8 cellular contexts compared by ENCODE assay signal in genomic region chr13:52012512-52012836, GRCh38. TPM values are rescaled to one million over a fixed set of nuclear protein-coding genes. Genes with fewer than 3 reads are reported as not detected.
DNase-seq lines count a peak whose midpoint lies in the region; ATAC-seq, FAIRE-seq and TF ChIP-seq lines count a peak whose summit lies in the region.

No MANE protein-coding gene starts in this region.

- no peak overlapping the region for H4K5ac ChIP-seq in H9 (ENCODE audit: insufficient read length, low read depth, low read length)

- peaks cover 25% of the 10 kb centered on the region for H3K27me3 Mint-ChIP-seq in H9 (ENCODE audit: low read depth)
- peaks cover 11 to 26% of the 10 kb centered on the region in 2 donors for H3K27me3 Mint-ChIP-seq in T-cell

- H3K9me3 Mint-ChIP-seq in H9, result peaks cover 6 to 8% of the 10 kb centered on the region in 2 experiments
- H3K9me3 Mint-ChIP-seq in T-cell, result no peaks in the 10 kb centered on the region

- H3K4me3 ChIP-seq in gastroesophageal sphincter (peak overlapping the region; percentile 49 to 85), small intestine (ENCODE audit: low read depth in 1 of 2, low read length in 2 of 2) (peak overlapping the region; percentile 82 to 86)

- no peak overlapping the region for H2BK12ac ChIP-seq in H9 (ENCODE audit: insufficient read length, low read depth, low read length)

- TF ChIP-seq EP300 in gastroesophageal sphincter (IDR thresholded peaks at IDR 0.05), result no peak

- no CpG with 5 or more reads among the region's 8 CpGs for WGBS in H9 (ENCODE audit: extremely low coverage, insufficient read length, low lambda C conversion rate)
- WGBS in gastroesophageal sphincter (ENCODE audit: low coverage in 1 of 2), 2 donors, result 0% methylated on average over 7 to 8 of the region's 8 CpGs
- 0 to 1% (median 0%) methylated on average over 8 of the region's 8 CpGs for WGBS in small intestine, 3 donors

- no peak overlapping the region for H2BK20ac ChIP-seq in H9 (ENCODE audit: low read depth, low read length, poor library complexity, severe bottlenecking)

- H3K4ac ChIP-seq in H9 (ENCODE audit: low read depth, low read length), result no peak overlapping the region

- H3K23ac ChIP-seq in H9 (ENCODE audit: insufficient read length, low read depth, low read length), result no peak overlapping the region

- peaks cover 0 to 23% of the 10 kb centered on the region in 2 donors for H3K36me3 ChIP-seq in gastroesophageal sphincter
- H3K36me3 ChIP-seq in small intestine (ENCODE audit: control insufficient read depth in 2 of 2, insufficient read depth in 2 of 2, low read length in 2 of 2), result peaks cover 0 to 2% of the 10 kb centered on the region in 2 donors

- H3K4me2 ChIP-seq in H9 (ENCODE audit: insufficient read depth, insufficient read length, low read length), result peak overlapping the region; percentile 79

- H3K9me3 ChIP-seq in H9 (ENCODE audit: control insufficient read depth, low read depth, low read length), result no peaks in the 10 kb centered on the region
- H3K9me3 ChIP-seq in gastroesophageal sphincter, result no peaks in the 10 kb centered on the region
- no peaks in the 10 kb centered on the region for H3K9me3 ChIP-seq in small intestine (ENCODE audit: control insufficient read depth, low read depth)

- H3K36me3 Mint-ChIP-seq in H9 (ENCODE audit: insufficient read depth in 1 of 3, low read depth in 3 of 3) (peaks cover 22 to 23% (median 23%) of the 10 kb centered on the region in 3 experiments), T-cell (peaks cover 7% of the 10 kb centered on the region)

- H3K18ac ChIP-seq in H9 (ENCODE audit: insufficient read length, low read depth, low read length), result peak overlapping the region; percentile 63

- H3K4me1 Mint-ChIP-seq in H9, result peaks cover 15 to 16% of the 10 kb centered on the region in 2 experiments; a peak in 3 of 4 replicates
- H3K4me1 Mint-ChIP-seq in T-cell, result peaks cover 34 to 43% (median 34%) of the 10 kb centered on the region in 3 donors

- CTCF ChIA-PET in T-cell (lab: Charles Lee), result interaction anchor here in 1 of 2 donors (0.8 to 2.4 kb wide), 4 partner anchors 10 to 438 kb away, joined by 3 to 8 read pairs (median 5); partner anchors contain the start of gene VPS36

- no peak overlapping the region for H2AK5ac ChIP-seq in H9 (ENCODE audit: insufficient read length, low read length)

- H2BK15ac ChIP-seq in H9 (ENCODE audit: low read depth, low read length), result no peak overlapping the region

- H3K27me3 ChIP-seq in H9 (ENCODE audit: insufficient read depth, low read length), result peaks cover 12% of the 10 kb centered on the region; the same call in 1 of the 2 replicates
- no peaks in the 10 kb centered on the region for H3K27me3 ChIP-seq in gastroesophageal sphincter
- H3K27me3 ChIP-seq in small intestine (ENCODE audit: control insufficient read depth in 2 of 2, insufficient read depth in 2 of 2, low read length in 2 of 2), result no peaks in the 10 kb centered on the region

- TF ChIP-seq POLR2A in gastroesophageal sphincter (IDR thresholded peaks at IDR 0.05), result no peak

- H3K4me3 Mint-ChIP-seq in H9 (peak overlapping the region; percentile 97 to 99), T-cell (peak overlapping the region; percentile 97 to 99 (median 97))

- peaks cover 8% of the 10 kb centered on the region for H3K23me2 ChIP-seq in H9 (ENCODE audit: insufficient read length, low read depth, low read length, poor library complexity, severe bottlenecking)

- peak overlapping the region; percentile 98 for H3K9ac ChIP-seq in H9 (ENCODE audit: extremely low read depth, insufficient read length, low read length)

- no peak overlapping the region for H4K91ac ChIP-seq in H9 (ENCODE audit: insufficient read length, low read depth, low read length)

- FAIRE-seq in small intestine (lab: Jason Lieb, UNC), result no peak

- H3K27ac Mint-ChIP-seq in H9, result peak overlapping the region; percentile 92 to 100 (median 99)
- H3K27ac Mint-ChIP-seq in T-cell, result peak overlapping the region; percentile 74 to 91

- TF ChIP-seq CTCF in H9 (conservative IDR thresholded peaks at IDR 0.05), result no peak
- TF ChIP-seq CTCF in gastroesophageal sphincter (IDR thresholded peaks at IDR 0.05), result no peak

- H3K79me1 ChIP-seq in H9 (ENCODE audit: insufficient read depth, low read depth, low read length, poor library complexity, severe bottlenecking), result peaks cover 2% of the 10 kb centered on the region

- H2AFZ ChIP-seq in H9 (ENCODE audit: low read length), result no peak overlapping the region

- no peak for DNase-seq in H9
- DNase-seq in T-cell, result no peak
- DNase-seq in small intestine, result no peak
- no peak for DNase-seq in SK-N-DZ (ENCODE audit: low spot score)
- DNase-seq in NCI-H526 (lab: John Stamatoyannopoulos, UW), result no peak

- no peak overlapping the region for H3K56ac ChIP-seq in H9 (ENCODE audit: insufficient read length, low read depth, low read length)

- H3K4me1 ChIP-seq in H9 (ENCODE audit: insufficient read depth, low read length), result no peaks in the 10 kb centered on the region
- H3K4me1 ChIP-seq in gastroesophageal sphincter, result peaks cover 3 to 40% (median 11%) of the 10 kb centered on the region in 3 donors
- no peaks in the 10 kb centered on the region for H3K4me1 ChIP-seq in small intestine (ENCODE audit: control insufficient read depth in 2 of 2, insufficient read depth in 1 of 2, low read depth in 1 of 2, low read length in 1 of 2)

- no peak overlapping the region for H3K27ac ChIP-seq in H9 (ENCODE audit: insufficient read length, low read depth, low read length)
- H3K27ac ChIP-seq in gastroesophageal sphincter, result peak overlapping the region; percentile 21 to 84 (median 65)
- peak overlapping the region in 1 of 2 donors; percentile 86 for H3K27ac ChIP-seq in small intestine (ENCODE audit: low read depth in 1 of 2, low read length in 1 of 2)

- H2BK120ac ChIP-seq in H9 (ENCODE audit: low read depth, low read length, poor library complexity, severe bottlenecking), result no peak overlapping the region

- POLR2A ChIA-PET in T-cell (lab: Charles Lee), result interaction anchor here (0.6 to 1.1 kb wide), 5 partner anchors 17 to 1937 kb away, joined by 3 to 4 read pairs (median 4); partner anchors contain the start of gene INTS6 (in 1 of the 2)

- H4K20me1 ChIP-seq in H9 (ENCODE audit: control insufficient read depth, insufficient read depth, insufficient read length), result no peaks in the 10 kb centered on the region

- H3K14ac ChIP-seq in H9 (ENCODE audit: insufficient read depth, low read length), result 0 out of 2 replicates have a peak overlapping the region, but pooled peaks have one; percentile 55

- no peak overlapping the region for H2BK5ac ChIP-seq in H9 (ENCODE audit: insufficient read length, low read length)

- H3K79me2 ChIP-seq in H9 (ENCODE audit: insufficient read depth, low read length), result peaks cover 12% of the 10 kb centered on the region; the same call in 1 of the 2 replicates

- no peak overlapping the region for H3T11ph ChIP-seq in H9 (ENCODE audit: low read length)

- ATAC-seq in T-cell (replicated peaks in 1 of 4) (no peak), gastroesophageal sphincter (no peak), HG03521 (IDR thresholded peaks at IDR 0.05; ENCODE audit: unreplicated experiment) (no peak), GM19452 (IDR thresholded peaks at IDR 0.05; ENCODE audit: unreplicated experiment) (no peak)

- H4K8ac ChIP-seq in H9 (replicated peaks; ENCODE audit: insufficient read length, low read depth, low read length), result no peak overlapping the region

RNA-seq across cellular contexts. Expression of gene ALG11, which starts 0.3 kb away (rescaled TPM):
- total RNA-seq in H9 (2021) (35.5 and 46.6 TPM in 2 replicates), T-cell (10 to 100 TPM; 19.2 to 36.5 (median 32.4) TPM), gastroesophageal sphincter (10 to 100 TPM; 15.2 to 21.9 (median 19.6) TPM)
- 1 to 10 TPM; 1.4 to 7.7 (median 2.2) TPM for polyA plus RNA-seq in small intestine
- 8.3 and 14.6 TPM in 2 replicates for polyA plus RNA-seq in SK-N-DZ (2014; cell fraction: cytosol; rRNA removed)
- 6.6 and 6.8 TPM in 2 replicates for polyA plus RNA-seq in SK-N-DZ (2014; cell fraction: nucleus; rRNA removed)

RNA-seq across cellular contexts. Expression of gene ATP7B, which starts 1.2 kb away (rescaled TPM):
- total RNA-seq in H9 (2021) (5.0 and 5.8 TPM in 2 replicates), T-cell (1 to 10 TPM in 4 of 5 donors, under 1 TPM in 1; 0.99 to 2.6 (median 1.3) TPM), gastroesophageal sphincter (1 to 10 TPM; 3.2 to 8.1 (median 6.7) TPM)
- polyA plus RNA-seq in small intestine, result 10 to 100 TPM in 2 of 3 donors, 1 to 10 TPM in 1; 8.1 to 16.1 (median 10.8) TPM
- polyA plus RNA-seq in SK-N-DZ (2014; cell fraction: cytosol; rRNA removed), result 5.3 and 5.4 TPM in 2 replicates
- 10.1 and 12.9 TPM in 2 replicates for polyA plus RNA-seq in SK-N-DZ (2014; cell fraction: nucleus; rRNA removed)

RNA-seq across cellular contexts. Expression of gene UTP14C, which starts 12.0 kb away (rescaled TPM):
- 19.8 and 21.4 TPM in 2 replicates for total RNA-seq in H9 (2021)
- total RNA-seq in T-cell, result 10 to 100 TPM in 3 of 5 donors, 1 to 10 TPM in 2; 4.3 to 13.0 (median 11.0) TPM
- 10 to 100 TPM; 18.5 to 25.4 (median 19.8) TPM for total RNA-seq in gastroesophageal sphincter
- polyA plus RNA-seq in small intestine, result 1 to 10 TPM; 2.2 to 9.0 (median 2.2) TPM
- 17.2 and 18.4 TPM in 2 replicates for polyA plus RNA-seq in SK-N-DZ (2014; cell fraction: cytosol; rRNA removed)
- 6.2 and 8.3 TPM in 2 replicates for polyA plus RNA-seq in SK-N-DZ (2014; cell fraction: nucleus; rRNA removed)
